In genomic region chr2:201781583-201782051, GRCh38 we compare ENCODE assay signal across 8 cellular contexts.
DNase-seq lines count a peak whose midpoint lies in the region; ATAC-seq and TF ChIP-seq lines count a peak whose summit lies in the region.

No MANE protein-coding gene starts in this region.

- H3K79me2 ChIP-seq in ACC112 (ENCODE audit: control insufficient read depth, insufficient read depth, low read length, unreplicated experiment), result peaks cover 41% of the 10 kb centered on the region

- peak overlapping the region; percentile 91 for H2AFZ ChIP-seq in ACC112 (ENCODE audit: low read length, unreplicated experiment)

- peaks cover 34% of the 10 kb centered on the region for H3K4me1 ChIP-seq in ACC112 (ENCODE audit: control insufficient read depth, insufficient read depth, low read length, unreplicated experiment)

- H3K4me3 ChIP-seq in ACC112 (ENCODE audit: low read depth, low read length) (peak overlapping the region; percentile 92), brain microvascular endothelial cell (ENCODE audit: low read depth, low read length) (peak overlapping the region; percentile 89)

- H3K27me3 ChIP-seq in ACC112 (ENCODE audit: insufficient read depth, low read length) (no peaks in the 10 kb centered on the region), brain microvascular endothelial cell (replicated peaks) (no peaks in the 10 kb centered on the region), layer of hippocampus (ENCODE audit: control insufficient read depth, insufficient read depth, low read length) (no peaks in the 10 kb centered on the region)

- peak; percentile 51 for DNase-seq in NCI-H69 (lab: John Stamatoyannopoulos, UW)
- no peak for DNase-seq in brain microvascular endothelial cell
- DNase-seq in stimulated activated CD4-positive, alpha-beta T cell treated with anti-CD3 and anti-CD28 coated beads, TNF-alpha, amount 100 ng/mL, for 24 hours (ENCODE audit: low read depth in 3 of 3), result peak in 2 of 3 experiments; percentile 2 to 7
- DNase-seq in COR-L47 (lab: John Stamatoyannopoulos, UW), result no peak

- H3K36me3 ChIP-seq in ACC112 (ENCODE audit: insufficient read depth, low read length) (no peaks in the 10 kb centered on the region), brain microvascular endothelial cell (replicated peaks) (no peaks in the 10 kb centered on the region)

- TF ChIP-seq CTCF in brain microvascular endothelial cell (IDR thresholded peaks at IDR 0.05; ENCODE audit: low read depth, low read length, missing control alignments), result no peak

- ATAC-seq in GM18517 (IDR thresholded peaks at IDR 0.05; ENCODE audit: unreplicated experiment), result peak; percentile 20
- no peak for ATAC-seq in HG03095 (IDR thresholded peaks at IDR 0.05; ENCODE audit: unreplicated experiment)

- H3K27ac ChIP-seq in ACC112 (ENCODE audit: low read depth, low read length) (peak overlapping the region; percentile 64; the same call in 1 of the 2 replicates), brain microvascular endothelial cell (peak overlapping the region; percentile 93), layer of hippocampus (ENCODE audit: low read depth, low read length) (peak overlapping the region; percentile 83)

- in situ Hi-C loops in brain microvascular endothelial cell (cut with HindIII; ENCODE audit: low pct_ligation_motif_present, low sequenced_read_pairs), result no loop called here

Comparison
In these comparisons a context has a peak if more than half of its experiments do, and no peak if none do; other contexts are left out.
1. DNase-seq: peak in NCI-H69 (single experiment) and stimulated activated CD4-positive, alpha-beta T cell treated with anti-CD3 and anti-CD28 coated beads, TNF-alpha, amount 100 ng/mL, for 24 hours (2 of 3); none in brain microvascular endothelial cell (single experiment) and COR-L47 (single experiment).
2. Peak in every context shown above with its lines, with median percentiles within 50 percentile points of each other: H3K27ac ChIP-seq.